ENCODE assay signal across 27 cellular contexts in the genomic region with DNA sequence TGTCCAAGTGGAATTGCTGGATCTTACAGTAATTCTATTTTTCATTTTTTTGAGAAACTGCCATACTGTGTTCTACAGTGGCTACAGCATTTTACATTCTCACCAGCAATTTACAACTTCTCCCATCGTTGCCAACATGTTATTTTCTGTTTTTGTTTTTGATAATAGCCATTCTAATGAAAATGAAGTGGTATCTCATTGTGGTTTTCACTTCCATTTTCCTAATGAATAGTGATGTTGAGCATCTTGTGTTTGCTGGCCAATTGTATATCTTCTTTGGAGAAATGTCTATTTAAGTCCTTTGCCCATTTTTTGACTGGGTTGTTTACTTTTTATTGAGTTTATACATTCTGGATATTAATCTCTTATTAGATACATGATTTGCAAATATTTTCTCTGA. TPM values are rescaled to one million over a fixed set of nuclear protein-coding genes. Genes with fewer than 3 reads are reported as not detected.
"Had no signal": no experiment of that assay in that cellular context is flagged by ENCODE, and none has a peak within 500 bp of the region (broad histone marks: within the 10 kb centered on the region; RNA-seq: fewer than 3 reads in every experiment).

No MANE protein-coding gene starts in this region.

- H3K9me3 Mint-ChIP-seq: activated CD4-positive, alpha-beta memory T cell treated with anti-CD3 and anti-CD28 coated beads for 36 hours; activated CD4-positive, alpha-beta T cell treated with anti-CD3 and anti-CD28 coated beads, Interleukin-2, amount 10 ng/mL, durations not matched to agents 7 days and 5 days; activated naive CD4-positive, alpha-beta T cell treated with anti-CD3 and anti-CD28 coated beads, Interleukin-2, amount 10 ng/mL, durations not matched to agents 7 days and 5 days; activated T-cell treated with anti-CD3 and anti-CD28 coated beads, Interleukin-2, amount 50 U/mL, for 72 hours; activated T-helper 2 cell treated with anti-CD3 and anti-CD28 coated beads, Interferon-gamma antibody, Interleukin-2, Interleukin-4, amounts not matched to agents 10 μg/mL and 5 μg/mL and 100 μg/mL, durations not matched to agents 14 hours and 24 hours and 36 hours had no signal

- H3K27ac Mint-ChIP-seq: activated CD4-positive, alpha-beta memory T cell treated with anti-CD3 and anti-CD28 coated beads for 36 hours; activated naive CD4-positive, alpha-beta T cell treated with anti-CD3 and anti-CD28 coated beads, Interleukin-2, amount 10 ng/mL, durations not matched to agents 7 days and 5 days; activated naive CD8-positive, alpha-beta T cell treated with anti-CD3 and anti-CD28 coated beads for 36 hours; activated T-cell treated with anti-CD3 and anti-CD28 coated beads, Interleukin-2, amount 50 U/mL, for 72 hours; activated T-helper 2 cell treated with anti-CD3 and anti-CD28 coated beads, Interferon-gamma antibody, Interleukin-2, Interleukin-4, amounts not matched to agents 10 μg/mL and 5 μg/mL and 100 μg/mL, durations not matched to agents 14 hours and 24 hours and 36 hours had no signal

- DNase-seq: activated CD4-positive, alpha-beta memory T cell treated with anti-CD3 and anti-CD28 coated beads for 36 hours; activated CD4-positive, alpha-beta T cell treated with anti-CD3 and anti-CD28 coated beads, Interleukin-2, amount 10 ng/mL, durations not matched to agents 7 days and 5 days; activated CD4-positive, CD25-positive, alpha-beta regulatory T cell; activated gamma-delta T cell treated with Interleukin-2 at 50 U/mL for 16 hours; activated naive CD4-positive, alpha-beta T cell treated with anti-CD3 and anti-CD28 coated beads, Interleukin-2, amount 10 ng/mL, durations not matched to agents 7 days and 5 days; activated naive CD8-positive, alpha-beta T cell treated with anti-CD3 and anti-CD28 coated beads for 36 hours; activated T-cell treated with anti-CD3 and anti-CD28 coated beads, Interleukin-2, amount 50 U/mL, for 72 hours; aorta; caudate nucleus; MG63; NCI-H1092 treated with DMSO at 0.1 percent for 48 hours; NCI-H1417 treated with DMSO at 0.1 percent for 48 hours; NCI-H1694 treated with DMSO at 0.1 percent for 48 hours; NCI-H2029 treated with DMSO at 0.1 percent for 48 hours; NCI-H345; NCI-H510A; NCI-H526 treated with DMSO at 0.1 percent for 48 hours; NCI-H82; OCI-M1; RPMI8226; T-cell had no signal

- H3K27me3 Mint-ChIP-seq: activated CD4-positive, alpha-beta memory T cell treated with anti-CD3 and anti-CD28 coated beads for 36 hours; activated CD4-positive, alpha-beta T cell treated with anti-CD3 and anti-CD28 coated beads, Interleukin-2, amount 10 ng/mL, durations not matched to agents 7 days and 5 days; activated naive CD4-positive, alpha-beta T cell treated with anti-CD3 and anti-CD28 coated beads, Interleukin-2, amount 10 ng/mL, durations not matched to agents 7 days and 5 days; activated naive CD8-positive, alpha-beta T cell treated with anti-CD3 and anti-CD28 coated beads for 36 hours; T-cell had no signal

- H3K27ac ChIP-seq: breast epithelium, SK-N-MC, VCaP had no signal

- H3K36me3 ChIP-seq: breast epithelium had no signal

- H3K4me3 ChIP-seq: breast epithelium, MG63, SK-N-MC had no signal

- H3K4me3 Mint-ChIP-seq: activated CD4-positive, alpha-beta memory T cell treated with anti-CD3 and anti-CD28 coated beads for 36 hours; activated CD4-positive, alpha-beta T cell treated with anti-CD3 and anti-CD28 coated beads, Interleukin-2, amount 10 ng/mL, durations not matched to agents 7 days and 5 days; activated naive CD4-positive, alpha-beta T cell treated with anti-CD3 and anti-CD28 coated beads, Interleukin-2, amount 10 ng/mL, durations not matched to agents 7 days and 5 days; activated naive CD8-positive, alpha-beta T cell treated with anti-CD3 and anti-CD28 coated beads for 36 hours; activated T-cell treated with anti-CD3 and anti-CD28 coated beads, Interleukin-2, amount 50 U/mL, for 72 hours; T-cell had no signal

- H3K9me3 ChIP-seq: breast epithelium, MG63 had no signal

- ATAC-seq: activated T-cell treated with anti-CD3 and anti-CD28 coated beads, Interleukin-2, amount 50 U/mL, for 72 hours; Panc1; Right ventricle myocardium inferior; T-cell had no signal

- H3K27me3 ChIP-seq: breast epithelium, MG63 had no signal

- H3K4me1 ChIP-seq: breast epithelium had no signal

RNA-seq across cellular contexts. Expression of gene KCNRG, which starts 38.6 kb away (rescaled TPM):
- total RNA-seq: activated CD4-positive, alpha-beta memory T cell treated with anti-CD3 and anti-CD28 coated beads for 36 hours had no signal
